Comparison of ENCODE assay signal across 8 cellular contexts in the genomic region with DNA sequence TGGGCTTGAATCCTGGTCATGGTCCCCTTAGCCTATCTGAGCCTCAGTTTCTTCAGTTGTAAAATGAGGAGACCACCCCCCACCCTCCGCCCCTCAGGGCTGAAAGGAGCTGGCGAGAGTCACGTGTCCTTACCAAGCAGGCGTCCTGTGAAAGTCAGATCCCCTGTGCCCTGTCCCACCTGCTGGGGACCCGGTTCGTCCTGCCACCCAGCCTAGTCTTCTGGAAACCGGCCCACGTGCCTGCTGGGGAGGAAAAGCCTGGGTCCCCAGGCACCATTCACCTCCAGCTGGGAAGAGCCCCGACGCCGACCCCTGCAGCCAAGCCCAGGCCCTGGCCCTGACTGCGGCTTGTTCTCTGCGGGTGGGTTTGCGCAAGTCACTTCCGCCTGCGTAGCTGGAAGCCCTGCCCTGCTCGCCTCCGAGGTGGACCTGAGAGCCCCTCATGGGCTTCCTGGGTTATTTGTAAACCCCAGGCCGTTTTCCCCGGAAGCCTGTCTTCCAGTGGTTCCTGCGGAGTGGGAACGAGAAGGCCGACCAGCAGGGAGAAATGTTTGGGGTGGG. TPM values are rescaled to one million over a fixed set of nuclear protein-coding genes. Genes with fewer than 3 reads are reported as not detected.
DNase-seq lines count a peak whose midpoint lies in the region; ATAC-seq and TF ChIP-seq lines count a peak whose summit lies in the region.

No MANE protein-coding gene starts in this region.

- DNase-seq in ACHN: peak; percentile 53
- peak; percentile 12 for DNase-seq in activated naive CD4-positive, alpha-beta T cell treated with anti-CD3 and anti-CD28 coated beads, Interleukin-2, amount 50 U/mL, for 16 hours
- DNase-seq in right atrium auricular region (ENCODE audit: low spot score): no peak
- DNase-seq in sciatic nerve (ENCODE audit: low spot score): peak; percentile 67
- DNase-seq in pons (ENCODE audit: low spot score): no peak
- DNase-seq in stimulated activated CD4-positive, alpha-beta T cell treated with anti-CD3 and anti-CD28 coated beads, Interleukin-1b, Interleukin-23, amount 100 ng/mL, for 48 hours: no peak
- DNase-seq in HT-29 (ENCODE audit: low spot score): no peak

- TF ChIP-seq CTCF in right atrium auricular region (IDR thresholded peaks at IDR 0.05): no peak

- H3K4me3 ChIP-seq in HUES64 (ENCODE audit: low read length) (peak overlapping the region; percentile 78), right atrium auricular region (peak overlapping the region; percentile 74 to 94)

- in situ Hi-C loops in ACHN (cut with HindIII; ENCODE audit: low pct_ligation_motif_present, low pct_unique_long_range_greater_than_20kb, low sequenced_read_pairs): no loop called here

- H3K36me3 ChIP-seq in HUES64 (ENCODE audit: insufficient read depth, low read length): peaks cover 26% of the 10 kb centered on the region
- peaks cover 32% of the 10 kb centered on the region for H3K36me3 ChIP-seq in right atrium auricular region

- intact Hi-C loops in sciatic nerve (cut with DNase I): no loop called here

- WGBS in HUES64: 3% methylated on average over 23 of the region's 23 CpGs

- H3K27ac ChIP-seq in HUES64 (ENCODE audit: low read depth, low read length): peak overlapping the region; percentile 86; the same call in 1 of the 2 replicates
- peak overlapping the region; percentile 81 to 82 for H3K27ac ChIP-seq in right atrium auricular region

- no peaks in the 10 kb centered on the region for H3K9me3 ChIP-seq in HUES64 (ENCODE audit: insufficient read depth, low read depth, low read length)
- no peaks in the 10 kb centered on the region for H3K9me3 ChIP-seq in right atrium auricular region

- H3K4me1 ChIP-seq in HUES64 (ENCODE audit: insufficient read depth, low read length): peaks cover 16% of the 10 kb centered on the region
- H3K4me1 ChIP-seq in right atrium auricular region: peaks cover 0 to 31% of the 10 kb centered on the region in 2 donors

- peak; percentile 46 for ATAC-seq in sciatic nerve

- H3K27me3 ChIP-seq in HUES64 (ENCODE audit: insufficient read depth, low read length) (peaks cover 11% of the 10 kb centered on the region), right atrium auricular region (no peaks in the 10 kb centered on the region)

- peak overlapping the region; percentile 61 for H3K9ac ChIP-seq in HUES64 (ENCODE audit: low read depth, low read length)

RNA-seq across cellular contexts. Expression of a gene that starts 0.7 kb away (rescaled TPM):
- 13.7 TPM for polyA plus RNA-seq in HUES64 (2013, experiment 1 of 2)
- polyA plus RNA-seq in HUES64 (2013, experiment 2 of 2): 14.1 TPM
- 10 to 100 TPM; 14.7 to 23.6 TPM for total RNA-seq in right atrium auricular region
- total RNA-seq in sciatic nerve: 40.7 TPM
- total RNA-seq in HT-29 (2014; rRNA removed; shearing (Covaris generic)): 180 TPM in 2 replicates

RNA-seq across cellular contexts. Expression of a gene that starts 13.5 kb away (rescaled TPM):
- 14.1 TPM for polyA plus RNA-seq in HUES64 (2013, experiment 1 of 2)
- 13.9 TPM for polyA plus RNA-seq in HUES64 (2013, experiment 2 of 2)
- total RNA-seq in right atrium auricular region (10 to 100 TPM; 14.1 to 14.9 TPM), sciatic nerve (69.7 TPM)
- 100 and 107 TPM in 2 replicates for total RNA-seq in HT-29 (2014; rRNA removed; shearing (Covaris generic))

RNA-seq across cellular contexts. Expression of a gene that starts 36.4 kb away (rescaled TPM):
- polyA plus RNA-seq in HUES64 (2013, experiment 1 of 2): 30.8 TPM
- polyA plus RNA-seq in HUES64 (2013, experiment 2 of 2): 34.2 TPM
- total RNA-seq in right atrium auricular region: 10 to 100 TPM; 52.7 to 55.9 TPM
- 61.7 TPM for total RNA-seq in sciatic nerve
- total RNA-seq in HT-29 (2014; rRNA removed; shearing (Covaris generic)): 270 and 294 TPM in 2 replicates

RNA-seq across cellular contexts. Expression of a gene that starts 50.7 kb away (rescaled TPM):
- polyA plus RNA-seq in HUES64 (2013, experiment 1 of 2): 16.3 TPM
- polyA plus RNA-seq in HUES64 (2013, experiment 2 of 2): 19.7 TPM
- total RNA-seq in right atrium auricular region: 100 to 1,000 TPM; 115 to 136 TPM
- 43.5 TPM for total RNA-seq in sciatic nerve
- total RNA-seq in HT-29 (2014; rRNA removed; shearing (Covaris generic)): 137 and 138 TPM in 2 replicates

Comparison
In these comparisons a context has a peak if more than half of its experiments do, and no peak if none do; other contexts are left out.
1. DNase-seq: peak in ACHN (single experiment), activated naive CD4-positive, alpha-beta T cell treated with anti-CD3 and anti-CD28 coated beads, Interleukin-2, amount 50 U/mL, for 16 hours (single experiment) and sciatic nerve (single experiment); none in right atrium auricular region (single experiment), pons (single experiment), stimulated activated CD4-positive, alpha-beta T cell treated with anti-CD3 and anti-CD28 coated beads, Interleukin-1b, Interleukin-23, amount 100 ng/mL, for 48 hours (single experiment) and HT-29 (single experiment).